Comparison of ENCODE assay signal across 14 cellular contexts in the genomic region with DNA sequence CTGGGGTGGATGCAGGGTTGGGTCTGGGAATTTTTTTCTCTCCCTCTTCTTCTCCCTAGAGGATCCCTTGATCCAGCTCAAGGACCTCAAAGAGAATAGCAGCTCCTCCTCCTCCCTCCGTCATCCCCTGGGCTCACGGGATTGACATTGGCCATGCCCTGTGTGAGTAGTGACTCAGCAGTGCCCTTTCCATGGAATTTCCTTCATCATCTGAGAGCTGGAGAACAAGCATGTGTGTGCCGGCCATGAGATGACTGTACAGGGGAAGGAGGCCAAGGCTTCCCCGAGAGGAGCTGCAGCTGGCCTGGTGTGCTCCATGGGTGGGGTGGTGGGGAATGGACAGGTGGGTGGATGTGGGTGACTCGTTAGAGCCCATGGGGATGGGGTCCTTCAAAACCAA. TPM values are rescaled to one million over a fixed set of nuclear protein-coding genes. Genes with fewer than 3 reads are reported as not detected.
DNase-seq lines count a peak whose midpoint lies in the region; ATAC-seq and TF ChIP-seq lines count a peak whose summit lies in the region.
"Had no signal": no experiment of that assay in that cellular context is flagged by ENCODE, and none has a peak within 500 bp of the region (broad histone marks: within the 10 kb centered on the region; RNA-seq: fewer than 3 reads in every experiment).

No MANE protein-coding gene starts in this region.

- H3K36me3 ChIP-seq in adrenal gland (replicated peaks in 1 of 2) (no peaks in the 10 kb centered on the region), spleen (no peaks in the 10 kb centered on the region), SK-N-SH (replicated peaks in 1 of 2; ENCODE audit: control insufficient read depth in 1 of 2, insufficient read depth in 2 of 2, low read length in 1 of 2) (no peaks in the 10 kb centered on the region)
- H3K36me3 ChIP-seq: neutrophil had no signal

- no peak for ATAC-seq in GM18519 (IDR thresholded peaks at IDR 0.05; ENCODE audit: low FRiP score, unreplicated experiment)

- DNase-seq in HFFc6, result peak; percentile 62
- peak; percentile 83 to 94 (median 88) for DNase-seq in adrenal gland
- peak; percentile 32 for DNase-seq in fibroblast of the conjunctiva (ENCODE audit: low read depth)
- peak; percentile 11 for DNase-seq in spleen
- DNase-seq in HUDEP-2 (lab: John Stamatoyannopoulos, UW; ENCODE audit: unreplicated experiment in 76 of 76), result no peak
- no peak for DNase-seq in SK-N-SH
- DNase-seq in 8988T, result no peak
- DNase-seq: activated CD4-positive, alpha-beta memory T cell treated with anti-CD3 and anti-CD28 coated beads for 36 hours; cortex of kidney; DMS53; T-helper 2 cell had no signal

- H3K9me3 ChIP-seq in adrenal gland (replicated peaks in 1 of 3), result no peaks in the 10 kb centered on the region
- H3K9me3 ChIP-seq in spleen, result no peaks in the 10 kb centered on the region
- no peaks in the 10 kb centered on the region for H3K9me3 ChIP-seq in SK-N-SH
- H3K9me3 ChIP-seq: neutrophil had no signal

- no peaks in the 10 kb centered on the region for H3F3A ChIP-seq in SK-N-SH (replicated peaks; ENCODE audit: insufficient read depth)

- POLR2A ChIA-PET in SK-N-SH (lab: Yijun Ruan, JAX), result no interaction called here

- H2AFZ ChIP-seq in SK-N-SH (ENCODE audit: low read depth), result no peak overlapping the region

- WGBS in adrenal gland, 4 donors, result 36 to 62% (median 40%) methylated on average over 5 of the region's 5 CpGs
- 75 to 79% (median 76%) methylated on average over 5 of the region's 5 CpGs for WGBS in spleen, 5 donors
- WGBS in SK-N-SH (ENCODE audit: low lambda C conversion rate), result 8% methylated on average over 5 of the region's 5 CpGs

- H3K9me3 Mint-ChIP-seq in HFFc6, result peaks cover 7% of the 10 kb centered on the region; the same call in 1 of the 2 replicates
- H3K9me3 Mint-ChIP-seq: activated CD4-positive, alpha-beta memory T cell treated with anti-CD3 and anti-CD28 coated beads for 36 hours; type B pancreatic cell had no signal

- TF ChIP-seq RAD21 in SK-N-SH (IDR thresholded peaks at IDR 0.05; ENCODE audit: low read length), result no peak

- H3K4me3 Mint-ChIP-seq in HFFc6, result no peak overlapping the region
- H3K4me3 Mint-ChIP-seq: activated CD4-positive, alpha-beta memory T cell treated with anti-CD3 and anti-CD28 coated beads for 36 hours; type B pancreatic cell had no signal

- no peak overlapping the region for H3K27ac Mint-ChIP-seq in HFFc6
- H3K27ac Mint-ChIP-seq: activated CD4-positive, alpha-beta memory T cell treated with anti-CD3 and anti-CD28 coated beads for 36 hours; type B pancreatic cell had no signal

- H3K4me2 ChIP-seq in SK-N-SH, result no peak overlapping the region

- no peak for TF ChIP-seq EP300 in SK-N-SH (IDR thresholded peaks at IDR 0.05; ENCODE audit: borderline replicate concordance in 1 of 2, low read depth in 1 of 2, low read length in 1 of 2)

- intact Hi-C loops in adrenal gland (cut with DNase I) (no loop called here), spleen (cut with DNase I; ENCODE audit: low total_unique reads) (no loop called here)

- H3K27ac ChIP-seq in adrenal gland, result peak overlapping the region in 1 of 5 donors; percentile 66
- H3K27ac ChIP-seq in spleen, result no peak overlapping the region
- H3K27ac ChIP-seq in SK-N-SH (ENCODE audit: low read depth in 2 of 2, low read length in 1 of 2), result no peak overlapping the region
- H3K27ac ChIP-seq: neutrophil had no signal

- peaks cover 14% of the 10 kb centered on the region; the same call in 1 of the 2 replicates for H3K27me3 Mint-ChIP-seq in HFFc6 (ENCODE audit: insufficient read depth)

- H3K4me3 ChIP-seq in adrenal gland, result no peak overlapping the region
- H3K4me3 ChIP-seq in spleen, result no peak overlapping the region
- H3K4me3 ChIP-seq in SK-N-SH (ENCODE audit: low read depth in 2 of 2, low read length in 1 of 2), result no peak overlapping the region

- H3K9me2 ChIP-seq in SK-N-SH, result no peaks in the 10 kb centered on the region

- H3K27me3 ChIP-seq in adrenal gland, result no peaks in the 10 kb centered on the region
- peaks cover 0 to 84% (median 6%) of the 10 kb centered on the region in 7 donors for H3K27me3 ChIP-seq in spleen (replicated peaks in 1 of 7)
- H3K27me3 ChIP-seq in SK-N-SH (ENCODE audit: insufficient read depth), result peaks cover 44% of the 10 kb centered on the region; the same call in 1 of the 2 replicates

- TF ChIP-seq POLR2A in adrenal gland (IDR thresholded peaks at IDR 0.05), result no peak
- no peak for TF ChIP-seq POLR2A in spleen (IDR thresholded peaks at IDR 0.05)

- no peak overlapping the region for H3K9ac ChIP-seq in SK-N-SH

- TF ChIP-seq CTCF in HFFc6 (IDR thresholded peaks at IDR 0.05) (no peak), adrenal gland (IDR thresholded peaks at IDR 0.05) (no peak), spleen (IDR thresholded peaks at IDR 0.05 in 8 of 11, conservative IDR thresholded peaks at IDR 0.05 in 3 of 11) (no peak), SK-N-SH (IDR thresholded peaks at IDR 0.05) (no peak)

- no peaks in the 10 kb centered on the region for H3K4me1 ChIP-seq in adrenal gland (replicated peaks in 1 of 2)
- H3K4me1 ChIP-seq in spleen, result no peaks in the 10 kb centered on the region
- no peaks in the 10 kb centered on the region for H3K4me1 ChIP-seq in SK-N-SH (ENCODE audit: control insufficient read depth in 1 of 2, insufficient read depth in 2 of 2, low read depth in 1 of 2, low read length in 1 of 2)

- peaks cover 9% of the 10 kb centered on the region for H3K4me1 Mint-ChIP-seq in HFFc6 (ENCODE audit: low read depth)

- CTCF ChIA-PET in SK-N-SH (lab: Yijun Ruan, JAX), result no interaction called here

- no peaks in the 10 kb centered on the region for H3K36me3 Mint-ChIP-seq in HFFc6 (ENCODE audit: low read depth)
- H3K36me3 Mint-ChIP-seq: activated CD4-positive, alpha-beta memory T cell treated with anti-CD3 and anti-CD28 coated beads for 36 hours; type B pancreatic cell had no signal

- no peaks in the 10 kb centered on the region for H4K20me1 ChIP-seq in SK-N-SH (ENCODE audit: insufficient read depth)

- H3K79me2 ChIP-seq in SK-N-SH (ENCODE audit: insufficient read depth), result no peaks in the 10 kb centered on the region

TF ChIP-seq in SK-N-SH, 30 proteins besides CTCF, POLR2A, EP300 and RAD21 (continues in another document):
- TF ChIP-seq, protein P1, sequence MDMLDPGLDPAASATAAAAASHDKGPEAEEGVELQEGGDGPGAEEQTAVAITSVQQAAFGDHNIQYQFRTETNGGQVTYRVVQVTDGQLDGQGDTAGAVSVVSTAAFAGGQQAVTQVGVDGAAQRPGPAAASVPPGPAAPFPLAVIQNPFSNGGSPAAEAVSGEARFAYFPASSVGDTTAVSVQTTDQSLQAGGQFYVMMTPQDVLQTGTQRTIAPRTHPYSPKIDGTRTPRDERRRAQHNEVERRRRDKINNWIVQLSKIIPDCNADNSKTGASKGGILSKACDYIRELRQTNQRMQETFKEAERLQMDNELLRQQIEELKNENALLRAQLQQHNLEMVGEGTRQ (IDR thresholded peaks at IDR 0.05; ENCODE audit: borderline replicate concordance, low read depth, low read length), result no peak
- TF ChIP-seq TCF12 (IDR thresholded peaks at IDR 0.05), result no peak
- TF ChIP-seq, protein P2, sequence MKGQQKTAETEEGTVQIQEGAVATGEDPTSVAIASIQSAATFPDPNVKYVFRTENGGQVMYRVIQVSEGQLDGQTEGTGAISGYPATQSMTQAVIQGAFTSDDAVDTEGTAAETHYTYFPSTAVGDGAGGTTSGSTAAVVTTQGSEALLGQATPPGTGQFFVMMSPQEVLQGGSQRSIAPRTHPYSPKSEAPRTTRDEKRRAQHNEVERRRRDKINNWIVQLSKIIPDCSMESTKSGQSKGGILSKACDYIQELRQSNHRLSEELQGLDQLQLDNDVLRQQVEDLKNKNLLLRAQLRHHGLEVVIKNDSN (IDR thresholded peaks at IDR 0.05; ENCODE audit: borderline replicate concordance, low read depth), result no peak
- TF ChIP-seq, protein P3, sequence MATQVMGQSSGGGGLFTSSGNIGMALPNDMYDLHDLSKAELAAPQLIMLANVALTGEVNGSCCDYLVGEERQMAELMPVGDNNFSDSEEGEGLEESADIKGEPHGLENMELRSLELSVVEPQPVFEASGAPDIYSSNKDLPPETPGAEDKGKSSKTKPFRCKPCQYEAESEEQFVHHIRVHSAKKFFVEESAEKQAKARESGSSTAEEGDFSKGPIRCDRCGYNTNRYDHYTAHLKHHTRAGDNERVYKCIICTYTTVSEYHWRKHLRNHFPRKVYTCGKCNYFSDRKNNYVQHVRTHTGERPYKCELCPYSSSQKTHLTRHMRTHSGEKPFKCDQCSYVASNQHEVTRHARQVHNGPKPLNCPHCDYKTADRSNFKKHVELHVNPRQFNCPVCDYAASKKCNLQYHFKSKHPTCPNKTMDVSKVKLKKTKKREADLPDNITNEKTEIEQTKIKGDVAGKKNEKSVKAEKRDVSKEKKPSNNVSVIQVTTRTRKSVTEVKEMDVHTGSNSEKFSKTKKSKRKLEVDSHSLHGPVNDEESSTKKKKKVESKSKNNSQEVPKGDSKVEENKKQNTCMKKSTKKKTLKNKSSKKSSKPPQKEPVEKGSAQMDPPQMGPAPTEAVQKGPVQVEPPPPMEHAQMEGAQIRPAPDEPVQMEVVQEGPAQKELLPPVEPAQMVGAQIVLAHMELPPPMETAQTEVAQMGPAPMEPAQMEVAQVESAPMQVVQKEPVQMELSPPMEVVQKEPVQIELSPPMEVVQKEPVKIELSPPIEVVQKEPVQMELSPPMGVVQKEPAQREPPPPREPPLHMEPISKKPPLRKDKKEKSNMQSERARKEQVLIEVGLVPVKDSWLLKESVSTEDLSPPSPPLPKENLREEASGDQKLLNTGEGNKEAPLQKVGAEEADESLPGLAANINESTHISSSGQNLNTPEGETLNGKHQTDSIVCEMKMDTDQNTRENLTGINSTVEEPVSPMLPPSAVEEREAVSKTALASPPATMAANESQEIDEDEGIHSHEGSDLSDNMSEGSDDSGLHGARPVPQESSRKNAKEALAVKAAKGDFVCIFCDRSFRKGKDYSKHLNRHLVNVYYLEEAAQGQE (IDR thresholded peaks at IDR 0.05; ENCODE audit: low read depth, low read length), result no peak
- TF ChIP-seq ELF1 (IDR thresholded peaks at IDR 0.05), result no peak
- no peak for TF ChIP-seq JUND (IDR thresholded peaks at IDR 0.05)
- no peak for TF ChIP-seq TAF1 (IDR thresholded peaks at IDR 0.05; ENCODE audit: borderline replicate concordance, low read depth, low read length)
- TF ChIP-seq SIN3A (IDR thresholded peaks at IDR 0.05; ENCODE audit: borderline replicate concordance, low read depth, low read length), result no peak
- no peak for TF ChIP-seq CHD2 (IDR thresholded peaks at IDR 0.05; ENCODE audit: low read length, partially characterized antibody)
- no peak for TF ChIP-seq RCOR1 (IDR thresholded peaks at IDR 0.05; ENCODE audit: low read length)

RNA-seq across cellular contexts. Expression of a gene that starts 8.9 kb away (rescaled TPM):
- not detected for total RNA-seq in HFFc6 (2021; fragmentation: NEBNext Ultra II Directional; extraction: Animal tissue kit (Norgen Biotek cat#: 25700))
- 10 to 100 TPM in 5 of 8 donors, 1 to 10 TPM in 3; 7.0 to 17.9 (median 10.5) TPM for total RNA-seq in adrenal gland
- 1 to 10 TPM; 2.1 to 2.9 (median 2.3) TPM for polyA plus RNA-seq in adrenal gland
- total RNA-seq in spleen, result 10 to 100 TPM; 22.9 to 84.1 (median 53.6) TPM
- 1 to 10 TPM; 2.4 to 6.2 (median 5.8) TPM for polyA plus RNA-seq in spleen
- polyA plus RNA-seq in SK-N-SH (2012; rRNA removed), result 0.03 TPM in 2 replicates
- 0.03 and 0.05 TPM in 2 replicates for polyA plus RNA-seq in SK-N-SH (2012; cell fraction: cytosol; rRNA removed)
- 0.02 TPM in 1 of 2 replicates, not detected in the other for polyA plus RNA-seq in SK-N-SH (2012; cell fraction: nucleus; rRNA removed)

Comparison
In these comparisons a context has a peak if more than half of its experiments do, and no peak if none do; other contexts are left out.
1. DNase-seq: peak in HFFc6 (single experiment), adrenal gland (7 of 7), fibroblast of the conjunctiva (single experiment) and spleen (single experiment); none in HUDEP-2 (0 of 76), SK-N-SH (single experiment) and 8988T (single experiment).
2. RNA of a gene that starts 8.9 kb away (total RNA-seq): 22.9 to 84.1 TPM in spleen and 7.0 to 17.9 TPM in adrenal gland; not detected in HFFc6; every median in the first group is over 4 times any median in the second.